Comparison of ENCODE assay signal across 8 cellular contexts in genomic region chr3:142958707-142959106, GRCh38.
DNase-seq lines count a peak whose midpoint lies in the region; ATAC-seq and TF ChIP-seq lines count a peak whose summit lies in the region.
"Had no signal": no experiment of that assay in that cellular context is flagged by ENCODE, and none has a peak within 500 bp of the region (broad histone marks: within the 10 kb centered on the region; RNA-seq: fewer than 3 reads in every experiment).

No MANE protein-coding gene starts in this region.

- ATAC-seq in GM19397 (IDR thresholded peaks at IDR 0.05; ENCODE audit: unreplicated experiment): no peak

- in situ Hi-C loops in brain microvascular endothelial cell (cut with HindIII; ENCODE audit: low pct_ligation_motif_present, low sequenced_read_pairs): loop anchor here (25.0 kb wide), 1 partner anchor 121 kb away; no protein-coding TSS in a partner anchor

- no peak overlapping the region for H3K27ac ChIP-seq in brain microvascular endothelial cell

- peaks cover 9% of the 10 kb centered on the region for H3K27me3 ChIP-seq in brain microvascular endothelial cell (replicated peaks)

- DNase-seq in EH (ENCODE audit: low read depth) (peak; percentile 47), HS-5 (ENCODE audit: low read depth) (peak; percentile 32), brain microvascular endothelial cell (peak; percentile 59), putamen (ENCODE audit: low spot score) (peak; percentile 67), NCI-H69 (lab: John Stamatoyannopoulos, UW) (no peak), inferior parietal cortex (ENCODE audit: extremely low spot score) (no peak)
- DNase-seq: NCI-H2029 had no signal

- TF ChIP-seq CTCF in brain microvascular endothelial cell (IDR thresholded peaks at IDR 0.05; ENCODE audit: low read depth, low read length, missing control alignments): no peak

- H3K36me3 ChIP-seq in brain microvascular endothelial cell (replicated peaks): no peaks in the 10 kb centered on the region

- H3K4me3 ChIP-seq in brain microvascular endothelial cell (ENCODE audit: low read depth, low read length): no peak overlapping the region

Comparison
In these comparisons a context has a peak if more than half of its experiments do, and no peak if none do; other contexts are left out.
1. DNase-seq: peak in EH (single experiment), HS-5 (single experiment), brain microvascular endothelial cell (single experiment) and putamen (single experiment); none in NCI-H69 (single experiment) and inferior parietal cortex (single experiment).